12 cellular contexts compared by ENCODE assay signal in the genomic region with DNA sequence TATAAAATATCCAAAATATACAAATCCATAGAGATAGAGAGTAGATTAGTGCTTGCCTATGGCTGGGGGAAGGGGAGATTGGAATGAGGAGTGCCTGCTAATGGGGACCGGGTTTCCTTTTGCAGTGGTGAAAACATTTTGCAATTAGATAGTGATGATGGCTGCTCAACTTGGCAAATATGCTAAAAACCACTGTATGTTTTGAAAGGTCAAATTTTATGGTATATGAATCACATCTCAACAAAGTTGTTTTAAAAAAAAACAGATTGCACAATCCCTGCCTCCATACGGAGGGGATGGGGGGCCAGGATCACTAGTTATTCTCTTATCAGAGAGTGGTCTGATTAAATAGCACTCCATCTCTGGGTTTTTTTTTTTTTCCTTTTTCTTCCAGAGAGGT.
DNase-seq lines count a peak whose midpoint lies in the region; ATAC-seq and TF ChIP-seq lines count a peak whose summit lies in the region.
"Had no signal": no experiment of that assay in that cellular context is flagged by ENCODE, and none has a peak within 500 bp of the region (broad histone marks: within the 10 kb centered on the region; RNA-seq: fewer than 3 reads in every experiment).

No MANE protein-coding gene starts in this region.

- H3K9me3 ChIP-seq in GM23248 (ENCODE audit: low read depth), result no peaks in the 10 kb centered on the region
- no peaks in the 10 kb centered on the region for H3K9me3 ChIP-seq in PC-3 (ENCODE audit: low read length)

- POLR2A ChIA-PET in PC-3 (lab: Charles Lee; ENCODE audit: unreplicated experiment), result interaction anchor here (0.6 kb wide), 1 partner anchor 46 kb away, joined by 3 read pairs; no protein-coding TSS in a partner anchor

- intact Hi-C loops in PC-3 (cut with micrococcal nuclease), result no loop called here

- no peak overlapping the region for H3K4me3 Mint-ChIP-seq in activated naive CD4-positive, alpha-beta T cell treated with anti-CD3 and anti-CD28 coated beads, Interleukin-2, amount 10 ng/mL, durations not matched to agents 7 days and 5 days
- H3K4me3 Mint-ChIP-seq: neural progenitor cell had no signal

- CTCF ChIA-PET in PC-3 (lab: Charles Lee), result no interaction called here
- CTCF ChIA-PET in activated naive CD4-positive, alpha-beta T cell treated with anti-CD3 and anti-CD28 coated beads, Interleukin-2, amount 10 ng/mL, durations not matched to agents 7 days and 5 days (lab: Charles Lee), result interaction anchor here (0.6 to 8.8 kb wide), 5 partner anchors 21 to 280 kb away, joined by 3 to 139 read pairs (median 22); a partner anchor contains a TSS

- no peaks in the 10 kb centered on the region for H3K27me3 ChIP-seq in GM23248 (replicated peaks; ENCODE audit: insufficient read depth)
- no peaks in the 10 kb centered on the region for H3K27me3 ChIP-seq in PC-3 (ENCODE audit: low read length)
- H3K27me3 ChIP-seq: neural progenitor cell had no signal

- no peak overlapping the region for H2AFZ ChIP-seq in GM23248
- H2AFZ ChIP-seq in PC-3 (ENCODE audit: low read length), result no peak overlapping the region
- H2AFZ ChIP-seq: neural progenitor cell had no signal

- H3K4me2 ChIP-seq in GM23248 (ENCODE audit: unreplicated experiment), result peak overlapping the region; percentile 65
- H3K4me2 ChIP-seq in PC-3 (ENCODE audit: low read length), result peak overlapping the region; percentile 18
- H3K4me2 ChIP-seq: neural progenitor cell had no signal

- ATAC-seq in PC-3, result peak; percentile 19
- ATAC-seq in HG02610 (IDR thresholded peaks at IDR 0.05; ENCODE audit: unreplicated experiment), result no peak
- ATAC-seq: left colon had no signal

- H3K4me1 Mint-ChIP-seq in activated naive CD4-positive, alpha-beta T cell treated with anti-CD3 and anti-CD28 coated beads, Interleukin-2, amount 10 ng/mL, durations not matched to agents 7 days and 5 days, result peaks cover 93% of the 10 kb centered on the region

- peaks cover 34% of the 10 kb centered on the region for H3K36me3 Mint-ChIP-seq in activated naive CD4-positive, alpha-beta T cell treated with anti-CD3 and anti-CD28 coated beads, Interleukin-2, amount 10 ng/mL, durations not matched to agents 7 days and 5 days
- H3K36me3 Mint-ChIP-seq: neural progenitor cell had no signal

- H4K20me1 ChIP-seq in GM23248 (ENCODE audit: insufficient read depth), result no peaks in the 10 kb centered on the region
- no peaks in the 10 kb centered on the region for H4K20me1 ChIP-seq in PC-3 (ENCODE audit: low read length)

- no peaks in the 10 kb centered on the region for H3K79me2 ChIP-seq in GM23248 (ENCODE audit: insufficient read depth)
- no peaks in the 10 kb centered on the region for H3K79me2 ChIP-seq in PC-3 (ENCODE audit: low read length)

- H3K9me3 Mint-ChIP-seq in activated naive CD4-positive, alpha-beta T cell treated with anti-CD3 and anti-CD28 coated beads, Interleukin-2, amount 10 ng/mL, durations not matched to agents 7 days and 5 days, result no peaks in the 10 kb centered on the region
- H3K9me3 Mint-ChIP-seq: neural progenitor cell had no signal

- 0% methylated on average over 2 of the region's 2 CpGs for WGBS in GM23248 (ENCODE audit: low coverage in 1 of 2, low lambda C conversion rate in 2 of 2, missing lambda C conversion rate in 2 of 2), 2 experiments

- H3K36me3 ChIP-seq in GM23248 (ENCODE audit: low read depth) (no peaks in the 10 kb centered on the region), PC-3 (ENCODE audit: low read depth, low read length) (no peaks in the 10 kb centered on the region)
- H3K36me3 ChIP-seq: neural progenitor cell had no signal

- in situ Hi-C loops in GM23248 (cut with MboI), result no loop called here

- peaks cover 70% of the 10 kb centered on the region for H3K4me1 ChIP-seq in GM23248 (ENCODE audit: insufficient read depth)
- H3K4me1 ChIP-seq in PC-3 (ENCODE audit: insufficient read depth, low read length), result peaks cover 36% of the 10 kb centered on the region

- no peaks in the 10 kb centered on the region for H3K9me2 ChIP-seq in GM23248 (ENCODE audit: insufficient read depth)
- H3K9me2 ChIP-seq in PC-3 (replicated peaks; ENCODE audit: low read length), result no peaks in the 10 kb centered on the region

- H3K27me3 Mint-ChIP-seq in activated naive CD4-positive, alpha-beta T cell treated with anti-CD3 and anti-CD28 coated beads, Interleukin-2, amount 10 ng/mL, durations not matched to agents 7 days and 5 days, result no peaks in the 10 kb centered on the region

- no peak overlapping the region for H3K27ac Mint-ChIP-seq in activated naive CD4-positive, alpha-beta T cell treated with anti-CD3 and anti-CD28 coated beads, Interleukin-2, amount 10 ng/mL, durations not matched to agents 7 days and 5 days
- H3K27ac Mint-ChIP-seq: neural progenitor cell had no signal

- H3K9ac ChIP-seq in GM23248, result no peak overlapping the region
- H3K9ac ChIP-seq in PC-3 (ENCODE audit: low read length), result no peak overlapping the region
- H3K9ac ChIP-seq: neural progenitor cell had no signal

- no peak for TF ChIP-seq CTCF in PC-3 (conservative IDR thresholded peaks at IDR 0.05; ENCODE audit: low read depth, low read length)
- no peak for TF ChIP-seq CTCF in fibroblast of mammary gland (conservative IDR thresholded peaks at IDR 0.05; ENCODE audit: control insufficient read depth, insufficient read depth, low read depth, low read length)
- TF ChIP-seq CTCF in GM10266 (IDR thresholded peaks at IDR 0.05; ENCODE audit: control insufficient read depth, insufficient read depth, low read depth, missing control alignments), result no peak

- H3F3A ChIP-seq in GM23248 (ENCODE audit: insufficient read depth) (peaks cover 57% of the 10 kb centered on the region), PC-3 (ENCODE audit: low read length, unreplicated experiment) (no peaks in the 10 kb centered on the region)

- peak overlapping the region; percentile 26; the same call in 1 of the 2 replicates for H3K27ac ChIP-seq in GM23248
- H3K27ac ChIP-seq in PC-3 (ENCODE audit: low read length), result no peak overlapping the region
- H3K27ac ChIP-seq: neural progenitor cell had no signal

- H3K4me3 ChIP-seq in GM23248 (peak overlapping the region; percentile 6; the same call in 1 of the 2 replicates), PC-3 (ENCODE audit: low read length) (no peak overlapping the region), fibroblast of mammary gland (ENCODE audit: control insufficient read depth, low read depth, low read length) (no peak overlapping the region)
- H3K4me3 ChIP-seq: neural progenitor cell had no signal

- BruUV-seq in PC-3 (replicated peaks; lab: Mats Ljungman, UMichigan), result no TSS peak

- DNase-seq in A172 (ENCODE audit: low spot score), result peak; percentile 49
- peak; percentile 81 for DNase-seq in GM23248
- peak; percentile 69 for DNase-seq in PC-3
- DNase-seq in fibroblast of mammary gland (ENCODE audit: low read depth), result peak; percentile 88
- no peak for DNase-seq in KG1 (lab: John Stamatoyannopoulos, UW)
- DNase-seq in GM10266 (ENCODE audit: extremely low spot score), result no peak
- no peak for DNase-seq in activated naive CD4-positive, alpha-beta T cell treated with anti-CD3 and anti-CD28 coated beads, Interleukin-2, amount 10 ng/mL, durations not matched to agents 7 days and 5 days
- DNase-seq: left colon, NCI-H1048, T-helper 9 cell had no signal

Comparison
In these comparisons a context has a peak if more than half of its experiments do, and no peak if none do; other contexts are left out.
1. DNase-seq: peak in A172 (single experiment), GM23248 (single experiment), PC-3 (single experiment) and fibroblast of mammary gland (single experiment); none in KG1 (single experiment), GM10266 (single experiment) and activated naive CD4-positive, alpha-beta T cell treated with anti-CD3 and anti-CD28 coated beads, Interleukin-2, amount 10 ng/mL, durations not matched to agents 7 days and 5 days (single experiment).